In the genomic region with DNA sequence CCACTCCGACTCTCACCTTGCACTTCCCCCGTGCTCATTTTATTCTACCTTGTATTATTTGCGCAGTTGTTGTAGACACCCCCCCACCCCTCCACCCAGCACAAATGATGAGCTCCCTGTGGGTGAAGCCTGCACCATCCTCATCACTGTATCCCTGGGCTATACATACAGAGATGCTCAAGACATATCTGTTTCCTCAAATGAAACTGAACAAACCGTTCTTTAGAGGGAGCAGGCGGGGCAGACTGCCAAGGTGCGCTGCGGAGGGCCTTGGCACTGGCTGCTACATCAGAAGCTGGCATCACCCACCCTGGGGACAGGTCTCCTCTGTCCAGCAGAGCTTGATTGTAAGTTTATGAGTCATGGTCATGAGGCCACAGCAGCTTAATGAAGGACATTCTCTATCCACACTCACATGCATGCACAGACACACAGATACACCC, we compare ENCODE assay signal across 16 cellular contexts. TPM values are rescaled to one million over a fixed set of nuclear protein-coding genes. Genes with fewer than 3 reads are reported as not detected.
A peak's percentile ranks its signal among the peaks of the same experiment; 100 is the strongest.
DNase-seq lines count a peak whose midpoint lies in the region; ATAC-seq and TF ChIP-seq lines count a peak whose summit lies in the region.
"Had no signal": no experiment of that assay in that cellular context is flagged by ENCODE, and none has a peak within 500 bp of the region (broad histone marks: within the 10 kb centered on the region; RNA-seq: fewer than 3 reads in every experiment).

No MANE protein-coding gene starts in this region.

- TF ChIP-seq CTCF in neural progenitor cell (IDR thresholded peaks at IDR 0.05) = no peak

- no peaks in the 10 kb centered on the region for H3K27me3 Mint-ChIP-seq in neural progenitor cell (ENCODE audit: insufficient read depth, low read depth)
- H3K27me3 Mint-ChIP-seq: activated naive CD8-positive, alpha-beta T cell treated with anti-CD3 and anti-CD28 coated beads, Interleukin-2, amount 50 U/mL, for 24 hours had no signal

- H2AFZ ChIP-seq in neural progenitor cell (replicated peaks) = no peak overlapping the region

- no peak overlapping the region for H3K4me3 Mint-ChIP-seq in neural progenitor cell
- H3K4me3 Mint-ChIP-seq: activated naive CD8-positive, alpha-beta T cell treated with anti-CD3 and anti-CD28 coated beads, Interleukin-2, amount 50 U/mL, for 24 hours had no signal

- 27 to 33% methylated on average over 7 of the region's 7 CpGs for WGBS in aorta, 2 donors

- DNase-seq in NCI-H2029 (lab: John Stamatoyannopoulos, UW) (peak; percentile 27), NCI-H2029 treated with DMSO at 0.1 percent for 48 hours (lab: John Stamatoyannopoulos, UW) (no peak), foreskin melanocyte (peak; percentile 29), neural progenitor cell (ENCODE audit: low spot score) (no peak), aorta (peak; percentile 84 to 93), NCI-H146 treated with DMSO at 0.1 percent for 48 hours (lab: John Stamatoyannopoulos, UW; ENCODE audit: unreplicated experiment) (no peak)
- DNase-seq: activated CD4-positive, CD25-positive, alpha-beta regulatory T cell treated with anti-CD3 and anti-CD28 coated beads, Interleukin-2, amount 50 U/mL, for 72 hours; activated naive CD8-positive, alpha-beta T cell treated with anti-CD3 and anti-CD28 coated beads, Interleukin-2, amount 50 U/mL, for 24 hours; islet precursor cell; NCI-H226; OCI-M1; stimulated activated naive CD8-positive, alpha-beta T cell treated with anti-CD3 and anti-CD28 coated beads, Interleukin-15, Interleukin-2, amounts not matched to agents 100 U/mL and 50 U/mL, for 24 hours had no signal

- H3K79me2 ChIP-seq in neural progenitor cell (ENCODE audit: low read depth) = no peaks in the 10 kb centered on the region

- no peaks in the 10 kb centered on the region for H4K20me1 ChIP-seq in neural progenitor cell (ENCODE audit: low read depth)

- no peak overlapping the region for H3K9ac ChIP-seq in neural progenitor cell

- ATAC-seq in aorta (ENCODE audit: low FRiP score) = peak; percentile 42
- ATAC-seq in GM21723 (IDR thresholded peaks at IDR 0.05; ENCODE audit: unreplicated experiment) = no peak
- no peak for ATAC-seq in HG02981 (IDR thresholded peaks at IDR 0.05; ENCODE audit: unreplicated experiment)
- ATAC-seq: activated naive CD8-positive, alpha-beta T cell treated with anti-CD3 and anti-CD28 coated beads, Interleukin-2, amount 50 U/mL, for 24 hours; stimulated activated naive CD8-positive, alpha-beta T cell treated with anti-CD3 and anti-CD28 coated beads, Interleukin-15, Interleukin-2, amounts not matched to agents 100 U/mL and 50 U/mL, for 24 hours had no signal

- H3K9me3 ChIP-seq in neural progenitor cell (ENCODE audit: low read depth) (no peaks in the 10 kb centered on the region), aorta (ENCODE audit: control insufficient read depth, low read length) (no peaks in the 10 kb centered on the region)

- intact Hi-C loops in aorta (cut with DNase I) = loop anchor here in 1 of 2 donors (10.0 kb wide), 1 partner anchor 65 kb away; no protein-coding TSS in a partner anchor

- no peaks in the 10 kb centered on the region for H3K27me3 ChIP-seq in neural progenitor cell
- H3K27me3 ChIP-seq in aorta (ENCODE audit: control insufficient read depth in 1 of 2, insufficient read depth in 2 of 2, low read length in 1 of 2) = no peaks in the 10 kb centered on the region

- H3K36me3 ChIP-seq in neural progenitor cell (no peaks in the 10 kb centered on the region), aorta (ENCODE audit: control insufficient read depth in 1 of 2, insufficient read depth in 2 of 2, low read length in 1 of 2) (no peaks in the 10 kb centered on the region)

- no peak overlapping the region for H3K4me2 ChIP-seq in neural progenitor cell

- H3K27ac ChIP-seq in neural progenitor cell = no peak overlapping the region
- peak overlapping the region; percentile 56 to 87 for H3K27ac ChIP-seq in aorta (ENCODE audit: low read depth in 1 of 2, low read length in 2 of 2)
- H3K27ac ChIP-seq: 22Rv1 had no signal

- H3K27ac Mint-ChIP-seq in neural progenitor cell = peak overlapping the region; percentile 42
- H3K27ac Mint-ChIP-seq: activated naive CD8-positive, alpha-beta T cell treated with anti-CD3 and anti-CD28 coated beads, Interleukin-2, amount 50 U/mL, for 24 hours had no signal

- H3K4me1 Mint-ChIP-seq in neural progenitor cell = peaks cover 11% of the 10 kb centered on the region

- H3K4me1 ChIP-seq in neural progenitor cell (peaks cover 7% of the 10 kb centered on the region), aorta (ENCODE audit: control insufficient read depth in 1 of 2, insufficient read depth in 2 of 2, low read length in 2 of 2) (peaks cover 2 to 14% of the 10 kb centered on the region in 2 donors)

- no peaks in the 10 kb centered on the region for H3K9me3 Mint-ChIP-seq in neural progenitor cell
- H3K9me3 Mint-ChIP-seq: activated naive CD8-positive, alpha-beta T cell treated with anti-CD3 and anti-CD28 coated beads, Interleukin-2, amount 50 U/mL, for 24 hours had no signal

- no peaks in the 10 kb centered on the region for H3K36me3 Mint-ChIP-seq in neural progenitor cell

- no peak overlapping the region for H3K4me3 ChIP-seq in neural progenitor cell
- no peak overlapping the region for H3K4me3 ChIP-seq in aorta (ENCODE audit: low read length in 2 of 2)

- no peaks in the 10 kb centered on the region for H3F3A ChIP-seq in neural progenitor cell (ENCODE audit: low read depth)

RNA-seq across cellular contexts. Expression of gene ADCY5, which starts 29.0 kb away (rescaled TPM):
- total RNA-seq in neural progenitor cell (ENCODE audit: low replicate concordance) (1.0 and 1.6 TPM in 2 replicates), aorta (10 to 100 TPM; 65.5 to 72.7 TPM)
- polyA plus RNA-seq in aorta = 10 to 100 TPM in 1 of 2 donors, 1 to 10 TPM in 1; 6.6 to 16.3 TPM
- total RNA-seq: MCF 10A had no signal

Comparison
In these comparisons a context has a peak if more than half of its experiments do, and no peak if none do; other contexts are left out.
1. DNase-seq: peak in NCI-H2029 (single experiment), foreskin melanocyte (single experiment) and aorta (2 of 2); none in NCI-H2029 treated with DMSO at 0.1 percent for 48 hours (single experiment), neural progenitor cell (single experiment) and NCI-H146 treated with DMSO at 0.1 percent for 48 hours (single experiment).
2. RNA of gene ADCY5, which starts 29.0 kb away (total RNA-seq): 65.5 to 72.7 TPM in aorta; 1.0 to 1.6 TPM in neural progenitor cell; every median in the first group is over 10 times any median in the second.